In genomic region chr2:45117383-45117782, GRCh38 we compare ENCODE assay signal across 23 cellular contexts.
DNase-seq lines count a peak whose midpoint lies in the region; ATAC-seq and TF ChIP-seq lines count a peak whose summit lies in the region.
"Had no signal": no experiment of that assay in that cellular context is flagged by ENCODE, and none has a peak within 500 bp of the region (broad histone marks: within the 10 kb centered on the region; RNA-seq: fewer than 3 reads in every experiment).

No MANE protein-coding gene starts in this region.

- no peaks in the 10 kb centered on the region for H3K4me1 ChIP-seq in esophagus muscularis mucosa

- TF ChIP-seq CTCF in esophagus muscularis mucosa (IDR thresholded peaks at IDR 0.05), result no peak

- CTCF ChIA-PET in activated CD8-positive, alpha-beta memory T cell treated with anti-CD3 and anti-CD28 coated beads, Interleukin-2, amount 10 ng/mL, durations not matched to agents 7 days and 5 days (lab: Charles Lee), result no interaction called here

- no peak overlapping the region for H3K27ac Mint-ChIP-seq in activated CD8-positive, alpha-beta memory T cell treated with anti-CD3 and anti-CD28 coated beads, Interleukin-2, amount 10 ng/mL, durations not matched to agents 7 days and 5 days
- H3K27ac Mint-ChIP-seq: CD8-positive, alpha-beta memory T cell had no signal

- H3K9me3 Mint-ChIP-seq in activated CD8-positive, alpha-beta memory T cell treated with anti-CD3 and anti-CD28 coated beads, Interleukin-2, amount 10 ng/mL, durations not matched to agents 7 days and 5 days (ENCODE audit: low read depth), result no peaks in the 10 kb centered on the region
- H3K9me3 Mint-ChIP-seq: CD8-positive, alpha-beta memory T cell had no signal

- intact Hi-C loops in esophagus muscularis mucosa (cut with DNase I), result no loop called here

- H3K27me3 Mint-ChIP-seq in activated CD8-positive, alpha-beta memory T cell treated with anti-CD3 and anti-CD28 coated beads, Interleukin-2, amount 10 ng/mL, durations not matched to agents 7 days and 5 days, result peaks cover 7% of the 10 kb centered on the region
- H3K27me3 Mint-ChIP-seq: CD8-positive, alpha-beta memory T cell had no signal

- DNase-seq in activated CD8-positive, alpha-beta memory T cell treated with anti-CD3 and anti-CD28 coated beads, Interleukin-2, amount 10 ng/mL, durations not matched to agents 7 days and 5 days, result peak; percentile 12
- no peak for DNase-seq in activated CD8-positive, alpha-beta memory T cell treated with anti-CD3 and anti-CD28 coated beads, Interleukin-2, amount 50 U/mL, for 4 hours
- no peak for DNase-seq in SK-N-MC (ENCODE audit: low read depth, low spot score)
- DNase-seq in esophagus muscularis mucosa (ENCODE audit: extremely low spot score), result peak; percentile 87
- no peak for DNase-seq in SKM-1 (lab: John Stamatoyannopoulos, UW; ENCODE audit: unreplicated experiment)
- no peak for DNase-seq in ecto neural progenitor cell (ENCODE audit: low spot score)
- DNase-seq: 8988T; Calu3; CD8-positive, alpha-beta memory T cell; DMS153; GDM1; GM23248; HCEC 1CT; Kasumi-1; NCI-H187; NCI-H2107; NCI-H2227 treated with DMSO at 0.1 percent for 48 hours; NCI-H510A; NCI-H748 treated with DMSO at 0.1 percent for 48 hours; NK-92 treated with Interleukin-12 subunit alpha and Interleukin-12 subunit beta, amount 100 ng/mL, for 24 hours had no signal

- no peak for TF ChIP-seq POLR2A in esophagus muscularis mucosa (IDR thresholded peaks at IDR 0.05; ENCODE audit: low read depth)

- no peaks in the 10 kb centered on the region for H3K36me3 Mint-ChIP-seq in activated CD8-positive, alpha-beta memory T cell treated with anti-CD3 and anti-CD28 coated beads, Interleukin-2, amount 10 ng/mL, durations not matched to agents 7 days and 5 days
- H3K36me3 Mint-ChIP-seq: CD8-positive, alpha-beta memory T cell had no signal

- WGBS in esophagus muscularis mucosa, result 80% methylated on average over 1 of the region's 1 CpG

- no peaks in the 10 kb centered on the region for H3K9me3 ChIP-seq in SK-N-MC (ENCODE audit: low read depth, low read length)
- no peaks in the 10 kb centered on the region for H3K9me3 ChIP-seq in esophagus muscularis mucosa

- TF ChIP-seq EP300 in esophagus muscularis mucosa (IDR thresholded peaks at IDR 0.05), result no peak

- H3K9ac ChIP-seq in SK-N-MC (ENCODE audit: insufficient read length), result no peak overlapping the region
- H3K9ac ChIP-seq: GM23248 had no signal

- H3K27ac ChIP-seq in SK-N-MC (0 out of 2 replicates have a peak overlapping the region, but pooled peaks have one; percentile 6), esophagus muscularis mucosa (replicated peaks in 1 of 4) (no peak overlapping the region)
- H3K27ac ChIP-seq: C4-2B, GM23248 had no signal

- H3K36me3 ChIP-seq in SK-N-MC (ENCODE audit: insufficient read depth, low read length), result no peaks in the 10 kb centered on the region
- H3K36me3 ChIP-seq in esophagus muscularis mucosa, result no peaks in the 10 kb centered on the region

- H3K4me3 ChIP-seq in SK-N-MC (peak overlapping the region; percentile 49), esophagus muscularis mucosa (no peak overlapping the region)
- H3K4me3 ChIP-seq: GM23248 had no signal

- H3K4me1 Mint-ChIP-seq in activated CD8-positive, alpha-beta memory T cell treated with anti-CD3 and anti-CD28 coated beads, Interleukin-2, amount 10 ng/mL, durations not matched to agents 7 days and 5 days, result no peaks in the 10 kb centered on the region
- H3K4me1 Mint-ChIP-seq: CD8-positive, alpha-beta memory T cell had no signal

- H3K4me3 Mint-ChIP-seq in activated CD8-positive, alpha-beta memory T cell treated with anti-CD3 and anti-CD28 coated beads, Interleukin-2, amount 10 ng/mL, durations not matched to agents 7 days and 5 days, result no peak overlapping the region
- H3K4me3 Mint-ChIP-seq: CD8-positive, alpha-beta memory T cell had no signal

- no peak for ATAC-seq in activated CD8-positive, alpha-beta memory T cell treated with anti-CD3 and anti-CD28 coated beads, Interleukin-2, amount 10 ng/mL, durations not matched to agents 7 days and 5 days
- no peak for ATAC-seq in HG03521 (IDR thresholded peaks at IDR 0.05; ENCODE audit: unreplicated experiment)
- ATAC-seq: Panc1 had no signal

- no peaks in the 10 kb centered on the region for H3K27me3 ChIP-seq in esophagus muscularis mucosa

Comparison
In these comparisons a context has a peak if more than half of its experiments do, and no peak if none do; other contexts are left out.
1. DNase-seq: peak in activated CD8-positive, alpha-beta memory T cell treated with anti-CD3 and anti-CD28 coated beads, Interleukin-2, amount 10 ng/mL, durations not matched to agents 7 days and 5 days (single experiment) and esophagus muscularis mucosa (single experiment); none in activated CD8-positive, alpha-beta memory T cell treated with anti-CD3 and anti-CD28 coated beads, Interleukin-2, amount 50 U/mL, for 4 hours (single experiment), SK-N-MC (single experiment), SKM-1 (single experiment) and ecto neural progenitor cell (single experiment).